9 cellular contexts compared by ENCODE assay signal in the genomic region with DNA sequence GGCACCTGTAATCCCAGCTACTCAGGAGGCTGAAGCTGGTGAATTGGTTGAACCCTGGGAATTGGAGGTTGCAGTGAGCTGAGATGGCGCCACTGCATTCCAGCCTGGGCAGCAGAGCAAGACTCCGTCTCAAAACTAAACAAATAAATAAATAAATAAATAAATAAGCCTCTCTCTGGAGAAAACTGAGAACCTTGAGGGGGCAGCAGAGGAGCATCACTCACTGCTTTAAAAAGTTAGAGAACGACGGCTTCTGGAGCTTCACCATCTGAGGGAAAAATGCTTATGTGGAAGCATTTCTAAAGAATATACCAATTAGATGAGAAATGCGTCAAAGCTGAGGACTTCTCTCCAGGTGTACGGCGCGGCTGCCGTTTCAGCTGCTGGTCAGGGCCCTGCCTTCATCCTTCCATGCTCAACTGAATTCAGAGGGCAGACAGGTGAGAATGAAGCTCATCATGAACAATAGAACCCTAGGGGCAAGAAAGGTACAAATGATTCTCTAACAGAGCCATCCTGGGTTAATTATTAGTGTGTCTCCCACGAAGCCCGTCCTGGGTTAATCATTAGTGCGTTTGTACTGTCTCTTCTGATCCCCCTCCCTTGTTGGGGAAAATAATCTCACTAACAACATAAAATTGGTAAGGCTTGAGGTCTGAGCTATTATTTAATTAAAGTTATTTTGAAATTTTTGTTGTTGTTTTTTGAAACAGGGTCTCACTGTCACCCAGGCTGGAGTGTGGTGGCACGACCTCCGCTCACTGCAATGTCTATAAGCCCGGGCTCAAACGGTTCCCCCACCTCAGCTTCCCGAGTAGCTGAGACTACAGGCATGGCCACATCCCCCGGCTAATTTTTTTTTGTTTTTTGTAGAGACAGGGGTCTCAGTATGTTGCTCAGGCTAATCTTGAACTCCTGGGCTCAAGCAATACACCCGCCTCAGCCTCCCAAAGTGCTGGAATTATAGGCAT.
DNase-seq lines count a peak whose midpoint lies in the region; ATAC-seq, FAIRE-seq and TF ChIP-seq lines count a peak whose summit lies in the region.
"Had no signal": no experiment of that assay in that cellular context is flagged by ENCODE, and none has a peak within 500 bp of the region (broad histone marks: within the 10 kb centered on the region; RNA-seq: fewer than 3 reads in every experiment).

No MANE protein-coding gene starts in this region.

- H3K36me3 Mint-ChIP-seq in brain (no peaks in the 10 kb centered on the region), mesothelial cell of epicardium (no peaks in the 10 kb centered on the region)
- no peaks in the 10 kb centered on the region for H3K36me3 Mint-ChIP-seq in activated T-cell treated with anti-CD3 and anti-CD28 coated beads, Interleukin-2, amount 50 U/mL, for 72 hours (ENCODE audit: insufficient read depth in 2 of 2)

- H3K4me1 Mint-ChIP-seq in brain (peaks cover 5% of the 10 kb centered on the region), mesothelial cell of epicardium (peaks cover 8% of the 10 kb centered on the region)
- no peaks in the 10 kb centered on the region for H3K4me1 Mint-ChIP-seq in activated T-cell treated with anti-CD3 and anti-CD28 coated beads, Interleukin-2, amount 50 U/mL, for 72 hours (ENCODE audit: low read depth)

- FAIRE-seq in D721Med (lab: Jason Lieb, UNC) = no peak

- no peak overlapping the region for H3K27ac Mint-ChIP-seq in brain
- H3K27ac Mint-ChIP-seq in mesothelial cell of epicardium = no peak overlapping the region
- no peak overlapping the region for H3K27ac Mint-ChIP-seq in activated T-cell treated with anti-CD3 and anti-CD28 coated beads, Interleukin-2, amount 50 U/mL, for 72 hours

- DNase-seq in D721Med (ENCODE audit: insufficient read length, low spot score) (no peak), M059J (ENCODE audit: low read depth) (peak; percentile 38), mesothelial cell of epicardium (ENCODE audit: low spot score in 2 of 2, unreplicated experiment in 2 of 2) (no peak), left colon (no peak)
- no peak for DNase-seq in activated T-cell treated with anti-CD3 and anti-CD28 coated beads, Interleukin-2, amount 50 U/mL, for 72 hours
- DNase-seq: activated T-cell treated with anti-CD3 and anti-CD28 coated beads, Interleukin-2, amount 50 U/mL, for 1 hour had no signal

- H3K27me3 Mint-ChIP-seq in brain (peaks cover 3% of the 10 kb centered on the region), mesothelial cell of epicardium (ENCODE audit: low read depth) (no peaks in the 10 kb centered on the region)
- H3K27me3 Mint-ChIP-seq in activated T-cell treated with anti-CD3 and anti-CD28 coated beads, Interleukin-2, amount 50 U/mL, for 72 hours (ENCODE audit: low read depth) = no peaks in the 10 kb centered on the region

- peak; percentile 31 for TF ChIP-seq CTCF in D721Med (IDR thresholded peaks at IDR 0.05; ENCODE audit: insufficient read depth, missing control alignments)
- peak; percentile 54 to 62 for TF ChIP-seq CTCF in brain (conservative IDR thresholded peaks at IDR 0.05)
- peak; percentile 54 for TF ChIP-seq CTCF in mesothelial cell of epicardium (IDR thresholded peaks at IDR 0.05; ENCODE audit: unreplicated experiment)

- intact Hi-C loops in left colon (cut with DNase I, micrococcal nuclease) = no loop called here

- no peak for ATAC-seq in activated T-cell treated with anti-CD3 and anti-CD28 coated beads, Interleukin-2, amount 50 U/mL, for 72 hours (replicated peaks in 1 of 2)
- ATAC-seq in left colon = no peak
- ATAC-seq in HG03520 (IDR thresholded peaks at IDR 0.05; ENCODE audit: unreplicated experiment) = no peak
- no peak for ATAC-seq in HG02798 (IDR thresholded peaks at IDR 0.05; ENCODE audit: poor library complexity, unreplicated experiment)

- H3K9me3 Mint-ChIP-seq in brain (peaks cover 0 to 2% (median 0%) of the 10 kb centered on the region in 5 experiments), mesothelial cell of epicardium (no peaks in the 10 kb centered on the region)
- H3K9me3 Mint-ChIP-seq in activated T-cell treated with anti-CD3 and anti-CD28 coated beads, Interleukin-2, amount 50 U/mL, for 72 hours = no peaks in the 10 kb centered on the region

- H3K4me3 Mint-ChIP-seq in brain (no peak overlapping the region), mesothelial cell of epicardium (no peak overlapping the region)
- no peak overlapping the region for H3K4me3 Mint-ChIP-seq in activated T-cell treated with anti-CD3 and anti-CD28 coated beads, Interleukin-2, amount 50 U/mL, for 72 hours
